In genomic region chr14:73753043-73753886, GRCh38 we compare ENCODE assay signal across 8 cellular contexts. TPM values are rescaled to one million over a fixed set of nuclear protein-coding genes. Genes with fewer than 3 reads are reported as not detected.
DNase-seq lines count a peak whose midpoint lies in the region; ATAC-seq and TF ChIP-seq lines count a peak whose summit lies in the region.

No MANE protein-coding gene starts in this region.

- DNase-seq in BE2C (peak; percentile 60), Kasumi-1 (lab: John Stamatoyannopoulos, UW) (peak; percentile 95 to 97), left lobe of liver (ENCODE audit: low spot score) (peak; percentile 83), AG08395 (ENCODE audit: low spot score) (no peak), SHP77 treated with DMSO at 0.1 percent for 48 hours (lab: John Stamatoyannopoulos, UW) (no peak)

- H3K4me1 ChIP-seq in BE2C: peaks cover 55% of the 10 kb centered on the region

- H3K27ac ChIP-seq in angular gyrus (ENCODE audit: low read depth, low read length) (peak overlapping the region; percentile 42), temporal lobe (ENCODE audit: low read depth, low read length) (peak overlapping the region; percentile 74)

- H3K4me3 ChIP-seq in BE2C (ENCODE audit: low read depth, low read length): no peak overlapping the region

- ATAC-seq in left lobe of liver (peak; percentile 72), HG03108 (IDR thresholded peaks at IDR 0.05; ENCODE audit: unreplicated experiment) (no peak)

- TF ChIP-seq CTCF in BE2C (IDR thresholded peaks at IDR 0.05; ENCODE audit: low read depth, low read length): no peak

- no peaks in the 10 kb centered on the region for H3K9me3 ChIP-seq in BE2C

- no peaks in the 10 kb centered on the region for H3K27me3 ChIP-seq in BE2C

- no peaks in the 10 kb centered on the region for H3K36me3 ChIP-seq in BE2C

RNA-seq across cellular contexts. Expression of gene PNMA1, which starts 39.1 kb away (rescaled TPM):
- polyA plus RNA-seq in BE2C (2012; ENCODE audit: insufficient read depth, insufficient read length, low read depth): 93.5 TPM
- 2.3 TPM for total RNA-seq in left lobe of liver
- total RNA-seq in temporal lobe: 113 TPM

Comparison
In these comparisons a context has a peak if more than half of its experiments do, and no peak if none do; other contexts are left out.
1. DNase-seq: peak in BE2C (single experiment), Kasumi-1 (2 of 2) and left lobe of liver (single experiment); none in AG08395 (single experiment) and SHP77 treated with DMSO at 0.1 percent for 48 hours (single experiment).
2. RNA of gene PNMA1, which starts 39.1 kb away (total RNA-seq): 113 TPM in temporal lobe (single experiment); 2.3 TPM in left lobe of liver (single experiment); every median in the first group is over 10 times any median in the second.